14 cellular contexts compared by ENCODE assay signal in genomic region chr9:16262467-16263261, GRCh38.
A peak's percentile ranks its signal among the peaks of the same experiment; 100 is the strongest.
DNase-seq lines count a peak whose midpoint lies in the region; ATAC-seq, FAIRE-seq and TF ChIP-seq lines count a peak whose summit lies in the region.
"Had no signal": no experiment of that assay in that cellular context is flagged by ENCODE, and none has a peak within 500 bp of the region (broad histone marks: within the 10 kb centered on the region; RNA-seq: fewer than 3 reads in every experiment).

No MANE protein-coding gene starts in this region.

- H3K4me1 ChIP-seq in GM12878 (ENCODE audit: control insufficient read depth, insufficient read depth, low read length) = no peaks in the 10 kb centered on the region
- H3K4me1 ChIP-seq in prostate gland (replicated peaks) = no peaks in the 10 kb centered on the region
- peaks cover 0 to under 1% (median 0%) of the 10 kb centered on the region in 4 donors for H3K4me1 ChIP-seq in tibial artery
- H3K4me1 ChIP-seq in lower lobe of right lung = no peaks in the 10 kb centered on the region
- H3K4me1 ChIP-seq: right atrium auricular region had no signal

- no peaks in the 10 kb centered on the region; the same call in 2 of the 3 replicates for H3K9me3 ChIP-seq in GM12878 (replicated peaks; ENCODE audit: control insufficient read depth, insufficient read depth, low read length)
- H3K9me3 ChIP-seq in prostate gland = no peaks in the 10 kb centered on the region
- no peaks in the 10 kb centered on the region for H3K9me3 ChIP-seq in tibial artery
- no peaks in the 10 kb centered on the region for H3K9me3 ChIP-seq in lower lobe of right lung
- H3K9me3 ChIP-seq: right atrium auricular region had no signal

- H3K4me3 ChIP-seq in GM12878 = no peak overlapping the region
- H3K4me3 ChIP-seq in prostate gland = no peak overlapping the region
- no peak overlapping the region for H3K4me3 ChIP-seq in tibial artery
- no peak overlapping the region for H3K4me3 ChIP-seq in lower lobe of right lung
- H3K4me3 ChIP-seq: right atrium auricular region had no signal

- intact Hi-C loops in GM12878 (cut with micrococcal nuclease; ENCODE audit: unreplicated experiment) = no loop called here
- intact Hi-C loops in prostate gland (cut with DNase I) = no loop called here
- intact Hi-C loops in tibial artery (cut with DNase I; ENCODE audit: low total_unique reads) = no loop called here
- intact Hi-C loops in lower lobe of right lung (cut with DNase I) = no loop called here

- no peaks in the 10 kb centered on the region for H3K36me3 ChIP-seq in GM12878 (ENCODE audit: control insufficient read depth in 2 of 2, insufficient read depth in 2 of 2, low read length in 1 of 2)
- no peaks in the 10 kb centered on the region for H3K36me3 ChIP-seq in prostate gland
- H3K36me3 ChIP-seq in tibial artery = no peaks in the 10 kb centered on the region
- no peaks in the 10 kb centered on the region for H3K36me3 ChIP-seq in lower lobe of right lung
- H3K36me3 ChIP-seq: right atrium auricular region had no signal

- no peak for TF ChIP-seq RAD21 in GM12878 (IDR thresholded peaks at IDR 0.05; ENCODE audit: insufficient read depth, low read depth, low read length)

- in situ Hi-C loops in GM12878 (cut with MboI) (no loop called here), ACHN (cut with HindIII; ENCODE audit: low pct_ligation_motif_present, low pct_unique_long_range_greater_than_20kb, low sequenced_read_pairs) (no loop called here)

- SMC1A ChIA-PET in GM12878 (lab: Charles Lee; ENCODE audit: uncharacterized antibody, unreplicated experiment) = no interaction called here

- ATAC-seq in GM12878 = peak; percentile 32
- ATAC-seq in lower lobe of right lung = no peak
- ATAC-seq: activated CD4-positive, alpha-beta T cell treated with anti-CD3 and anti-CD28 coated beads for 36 hours had no signal

- POLR2A ChIA-PET in GM12878 (lab: Charles Lee) = no interaction called here

- H3K27me3 ChIP-seq in GM12878 (replicated peaks in 1 of 2; ENCODE audit: control insufficient read depth in 2 of 2, insufficient read depth in 2 of 2, low read length in 1 of 2) (no peaks in the 10 kb centered on the region), prostate gland (replicated peaks; ENCODE audit: insufficient read depth) (no peaks in the 10 kb centered on the region), tibial artery (peaks cover 0 to 8% of the 10 kb centered on the region in 2 donors), lower lobe of right lung (ENCODE audit: low read depth) (no peaks in the 10 kb centered on the region)
- H3K27me3 ChIP-seq: right atrium auricular region had no signal

- no peaks in the 10 kb centered on the region for H4K20me1 ChIP-seq in GM12878 (ENCODE audit: control insufficient read depth, insufficient read depth)

- no peak overlapping the region for H2AFZ ChIP-seq in GM12878 (ENCODE audit: control insufficient read depth, low read depth, low read length)

- H3K27ac ChIP-seq in GM12878 (ENCODE audit: control insufficient read depth, insufficient read depth) (no peak overlapping the region), prostate gland (no peak overlapping the region), tibial artery (no peak overlapping the region), lower lobe of right lung (no peak overlapping the region)
- H3K27ac ChIP-seq: right atrium auricular region had no signal

- no peak overlapping the region for H3K4me2 ChIP-seq in GM12878 (ENCODE audit: control insufficient read depth, insufficient read depth)

- TF ChIP-seq CTCF in GM12878 (IDR thresholded peaks at IDR 0.05 in 2 of 3, conservative IDR thresholded peaks at IDR 0.05 in 1 of 3; ENCODE audit: control insufficient read depth in 2 of 3, extremely low read depth in 1 of 3, insufficient read depth in 1 of 3, low read depth in 3 of 3, low read length in 3 of 3) (no peak), prostate gland (IDR thresholded peaks at IDR 0.05) (no peak), tibial artery (IDR thresholded peaks at IDR 0.05) (no peak), lower lobe of right lung (IDR thresholded peaks at IDR 0.05) (no peak)

- no peaks in the 10 kb centered on the region for H3K79me2 ChIP-seq in GM12878 (ENCODE audit: control insufficient read depth, insufficient read depth, low read length)

- DNase-seq in NCI-H1417 (lab: John Stamatoyannopoulos, UW) = peak in 2 of 3 experiments; percentile 3 to 30
- DNase-seq in NCI-H1417 treated with DMSO at 0.1 percent for 48 hours (lab: John Stamatoyannopoulos, UW) = no peak
- peak; percentile 64 for DNase-seq in NCI-H2171 (lab: John Stamatoyannopoulos, UW)
- DNase-seq in GM12878 (ENCODE audit: low read depth, low spot score) = no peak
- peak; percentile 46 for DNase-seq in prostate gland (ENCODE audit: low spot score)
- no peak for DNase-seq in tibial artery
- DNase-seq in ACHN = no peak
- no peak for DNase-seq in lower lobe of right lung
- DNase-seq: activated CD4-positive, alpha-beta T cell treated with anti-CD3 and anti-CD28 coated beads for 36 hours; DND-41; HFFc6; Karpas-422; SW 1271 had no signal

- CTCF ChIA-PET in GM12878 (lab: Yijun Ruan, JAX) = no interaction called here

- TF ChIP-seq POLR2A in GM12878 (IDR thresholded peaks at IDR 0.05; ENCODE audit: low read depth, low read length) (no peak), prostate gland (IDR thresholded peaks at IDR 0.05) (no peak)

- RAD21 ChIA-PET in GM12878 (lab: Charles Lee; ENCODE audit: unreplicated experiment) = no interaction called here

- no peak for TF ChIP-seq EP300 in GM12878 (IDR thresholded peaks at IDR 0.05; ENCODE audit: borderline replicate concordance in 1 of 2, control insufficient read depth in 1 of 2, low read depth in 2 of 2, low read length in 2 of 2)

- no TSS peak for BruUV-seq in GM12878 (replicated peaks; lab: Mats Ljungman, UMichigan)

- no peak overlapping the region for H3K9ac ChIP-seq in GM12878 (ENCODE audit: control insufficient read depth, insufficient read depth, low read length)

- WGBS in GM12878 (ENCODE audit: insufficient coverage, insufficient replicate concordance, low lambda C conversion rate, missing lambda C conversion rate) = 14% methylated on average over 14 of the region's 14 CpGs
- WGBS in prostate gland = 42% methylated on average over 14 of the region's 14 CpGs

- no peak for FAIRE-seq in GM12878 (lab: Jason Lieb, UNC)

TF ChIP-seq in GM12878, 131 proteins besides CTCF, POLR2A, EP300 and RAD21 (continues in another document):
- TF ChIP-seq SREBF2 (IDR thresholded peaks at IDR 0.05; ENCODE audit: low read length) (no peak), KLF5 (IDR thresholded peaks at IDR 0.05; ENCODE audit: partially characterized antibody) (no peak), FOXM1 (IDR thresholded peaks at IDR 0.05; ENCODE audit: low read depth, low read length) (no peak), POLR2AphosphoS5 (IDR thresholded peaks at IDR 0.05; ENCODE audit: low read length) (no peak), EED (IDR thresholded peaks at IDR 0.05; ENCODE audit: low read depth) (no peak), NRF1 (conservative IDR thresholded peaks at IDR 0.05; ENCODE audit: low read depth, low read length) (no peak), FOXK2 (IDR thresholded peaks at IDR 0.05) (no peak)
- TF ChIP-seq, protein P1, sequence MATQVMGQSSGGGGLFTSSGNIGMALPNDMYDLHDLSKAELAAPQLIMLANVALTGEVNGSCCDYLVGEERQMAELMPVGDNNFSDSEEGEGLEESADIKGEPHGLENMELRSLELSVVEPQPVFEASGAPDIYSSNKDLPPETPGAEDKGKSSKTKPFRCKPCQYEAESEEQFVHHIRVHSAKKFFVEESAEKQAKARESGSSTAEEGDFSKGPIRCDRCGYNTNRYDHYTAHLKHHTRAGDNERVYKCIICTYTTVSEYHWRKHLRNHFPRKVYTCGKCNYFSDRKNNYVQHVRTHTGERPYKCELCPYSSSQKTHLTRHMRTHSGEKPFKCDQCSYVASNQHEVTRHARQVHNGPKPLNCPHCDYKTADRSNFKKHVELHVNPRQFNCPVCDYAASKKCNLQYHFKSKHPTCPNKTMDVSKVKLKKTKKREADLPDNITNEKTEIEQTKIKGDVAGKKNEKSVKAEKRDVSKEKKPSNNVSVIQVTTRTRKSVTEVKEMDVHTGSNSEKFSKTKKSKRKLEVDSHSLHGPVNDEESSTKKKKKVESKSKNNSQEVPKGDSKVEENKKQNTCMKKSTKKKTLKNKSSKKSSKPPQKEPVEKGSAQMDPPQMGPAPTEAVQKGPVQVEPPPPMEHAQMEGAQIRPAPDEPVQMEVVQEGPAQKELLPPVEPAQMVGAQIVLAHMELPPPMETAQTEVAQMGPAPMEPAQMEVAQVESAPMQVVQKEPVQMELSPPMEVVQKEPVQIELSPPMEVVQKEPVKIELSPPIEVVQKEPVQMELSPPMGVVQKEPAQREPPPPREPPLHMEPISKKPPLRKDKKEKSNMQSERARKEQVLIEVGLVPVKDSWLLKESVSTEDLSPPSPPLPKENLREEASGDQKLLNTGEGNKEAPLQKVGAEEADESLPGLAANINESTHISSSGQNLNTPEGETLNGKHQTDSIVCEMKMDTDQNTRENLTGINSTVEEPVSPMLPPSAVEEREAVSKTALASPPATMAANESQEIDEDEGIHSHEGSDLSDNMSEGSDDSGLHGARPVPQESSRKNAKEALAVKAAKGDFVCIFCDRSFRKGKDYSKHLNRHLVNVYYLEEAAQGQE (IDR thresholded peaks at IDR 0.05; ENCODE audit: low read depth, low read length) = no peak
- TF ChIP-seq, protein P2, sequence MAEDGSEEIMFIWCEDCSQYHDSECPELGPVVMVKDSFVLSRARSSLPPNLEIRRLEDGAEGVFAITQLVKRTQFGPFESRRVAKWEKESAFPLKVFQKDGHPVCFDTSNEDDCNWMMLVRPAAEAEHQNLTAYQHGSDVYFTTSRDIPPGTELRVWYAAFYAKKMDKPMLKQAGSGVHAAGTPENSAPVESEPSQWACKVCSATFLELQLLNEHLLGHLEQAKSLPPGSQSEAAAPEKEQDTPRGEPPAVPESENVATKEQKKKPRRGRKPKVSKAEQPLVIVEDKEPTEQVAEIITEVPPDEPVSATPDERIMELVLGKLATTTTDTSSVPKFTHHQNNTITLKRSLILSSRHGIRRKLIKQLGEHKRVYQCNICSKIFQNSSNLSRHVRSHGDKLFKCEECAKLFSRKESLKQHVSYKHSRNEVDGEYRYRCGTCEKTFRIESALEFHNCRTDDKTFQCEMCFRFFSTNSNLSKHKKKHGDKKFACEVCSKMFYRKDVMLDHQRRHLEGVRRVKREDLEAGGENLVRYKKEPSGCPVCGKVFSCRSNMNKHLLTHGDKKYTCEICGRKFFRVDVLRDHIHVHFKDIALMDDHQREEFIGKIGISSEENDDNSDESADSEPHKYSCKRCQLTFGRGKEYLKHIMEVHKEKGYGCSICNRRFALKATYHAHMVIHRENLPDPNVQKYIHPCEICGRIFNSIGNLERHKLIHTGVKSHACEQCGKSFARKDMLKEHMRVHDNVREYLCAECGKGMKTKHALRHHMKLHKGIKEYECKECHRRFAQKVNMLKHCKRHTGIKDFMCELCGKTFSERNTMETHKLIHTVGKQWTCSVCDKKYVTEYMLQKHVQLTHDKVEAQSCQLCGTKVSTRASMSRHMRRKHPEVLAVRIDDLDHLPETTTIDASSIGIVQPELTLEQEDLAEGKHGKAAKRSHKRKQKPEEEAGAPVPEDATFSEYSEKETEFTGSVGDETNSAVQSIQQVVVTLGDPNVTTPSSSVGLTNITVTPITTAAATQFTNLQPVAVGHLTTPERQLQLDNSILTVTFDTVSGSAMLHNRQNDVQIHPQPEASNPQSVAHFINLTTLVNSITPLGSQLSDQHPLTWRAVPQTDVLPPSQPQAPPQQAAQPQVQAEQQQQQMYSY (CRISPR knock-in tag; IDR thresholded peaks at IDR 0.05) = no peak

Comparison
In these comparisons a context has a peak if more than half of its experiments do, and no peak if none do; other contexts are left out.
1. DNase-seq: peak in NCI-H1417 (2 of 3), NCI-H2171 (single experiment) and prostate gland (single experiment); none in NCI-H1417 treated with DMSO at 0.1 percent for 48 hours (single experiment), GM12878 (single experiment), tibial artery (0 of 2), ACHN (single experiment) and lower lobe of right lung (single experiment).